In the genomic region with DNA sequence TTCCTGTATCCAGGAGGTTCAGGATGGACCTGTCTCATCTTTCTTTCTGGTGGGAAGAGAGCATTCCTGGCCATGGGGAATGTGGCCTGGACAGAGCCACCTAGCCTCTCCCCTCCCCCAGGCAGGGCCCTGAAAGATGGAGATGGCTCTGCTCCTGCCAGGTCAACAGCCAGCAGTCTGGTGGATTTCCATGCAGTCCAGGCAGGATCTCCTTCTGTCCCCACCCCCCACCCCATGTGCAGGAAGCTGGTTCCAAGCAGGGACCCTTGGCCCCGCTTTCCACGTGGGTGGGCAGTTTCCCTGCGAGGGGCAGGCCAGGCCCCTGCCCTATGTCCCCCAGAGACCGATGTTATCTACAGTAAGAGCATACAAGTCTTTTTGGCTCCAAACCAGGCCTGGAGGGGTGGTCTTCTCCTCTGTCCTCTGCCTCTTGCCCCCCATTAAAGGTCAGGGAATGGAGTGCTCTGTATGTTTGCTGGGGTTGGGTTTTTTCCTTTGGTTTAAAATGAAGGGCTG, we compare ENCODE assay signal across 13 cellular contexts.
DNase-seq lines count a peak whose midpoint lies in the region; ATAC-seq, FAIRE-seq and TF ChIP-seq lines count a peak whose summit lies in the region.
"Had no signal": no experiment of that assay in that cellular context is flagged by ENCODE, and none has a peak within 500 bp of the region (broad histone marks: within the 10 kb centered on the region; RNA-seq: fewer than 3 reads in every experiment).

No MANE protein-coding gene starts in this region.

- H3K36me3 ChIP-seq in breast epithelium, result no peaks in the 10 kb centered on the region
- H3K36me3 ChIP-seq in upper lobe of left lung, result peaks cover 0 to 5% (median 0%) of the 10 kb centered on the region in 4 donors
- H3K36me3 ChIP-seq in mucosa of descending colon (ENCODE audit: low read depth), result no peaks in the 10 kb centered on the region

- TF ChIP-seq EP300 in upper lobe of left lung (IDR thresholded peaks at IDR 0.05), result no peak

- H3K27ac ChIP-seq in breast epithelium, result peak overlapping the region; percentile 40 to 87
- H3K27ac ChIP-seq in upper lobe of left lung, result peak overlapping the region in 3 of 4 donors; percentile 7 to 57 (median 26)

- WGBS in upper lobe of left lung, 2 donors, result 55 to 58% methylated on average over 4 of the region's 4 CpGs

- H3K27me3 Mint-ChIP-seq in MCF 10A (ENCODE audit: insufficient read depth, unreplicated experiment), result no peaks in the 10 kb centered on the region
- no peaks in the 10 kb centered on the region for H3K27me3 Mint-ChIP-seq in activated CD4-positive, alpha-beta memory T cell treated with anti-CD3 and anti-CD28 coated beads for 36 hours
- no peaks in the 10 kb centered on the region for H3K27me3 Mint-ChIP-seq in mesothelial cell of epicardium (ENCODE audit: low read depth)

- H3K4me3 Mint-ChIP-seq in MCF 10A (ENCODE audit: unreplicated experiment) (no peak overlapping the region), mesothelial cell of epicardium (peak overlapping the region; percentile 13)
- H3K4me3 Mint-ChIP-seq in activated CD4-positive, alpha-beta memory T cell treated with anti-CD3 and anti-CD28 coated beads for 36 hours, result no peak overlapping the region

- no peaks in the 10 kb centered on the region for H3K9me3 Mint-ChIP-seq in MCF 10A (ENCODE audit: unreplicated experiment)
- no peaks in the 10 kb centered on the region for H3K9me3 Mint-ChIP-seq in activated CD4-positive, alpha-beta memory T cell treated with anti-CD3 and anti-CD28 coated beads for 36 hours
- H3K9me3 Mint-ChIP-seq in mesothelial cell of epicardium, result no peaks in the 10 kb centered on the region

- ATAC-seq in upper lobe of left lung (ENCODE audit: low FRiP score in 2 of 2) (no peak), mucosa of descending colon (no peak)
- ATAC-seq: left cardiac atrium, PC-3 had no signal

- H3K9me3 ChIP-seq in breast epithelium, result no peaks in the 10 kb centered on the region
- no peaks in the 10 kb centered on the region for H3K9me3 ChIP-seq in upper lobe of left lung
- no peaks in the 10 kb centered on the region for H3K9me3 ChIP-seq in mucosa of descending colon

- intact Hi-C loops in breast epithelium (cut with DNase I; ENCODE audit: low total_unique reads) (no loop called here), MCF 10A (cut with micrococcal nuclease) (no loop called here), mucosa of descending colon (cut with DNase I, micrococcal nuclease) (no loop called here)
- intact Hi-C loops in activated CD4-positive, alpha-beta memory T cell treated with anti-CD3 and anti-CD28 coated beads for 36 hours (cut with micrococcal nuclease), result no loop called here

- TF ChIP-seq CTCF in breast epithelium (IDR thresholded peaks at IDR 0.05) (no peak), MCF 10A (IDR thresholded peaks at IDR 0.05; ENCODE audit: unreplicated experiment) (no peak), mesothelial cell of epicardium (IDR thresholded peaks at IDR 0.05; ENCODE audit: unreplicated experiment) (no peak), upper lobe of left lung (IDR thresholded peaks at IDR 0.05) (no peak), mucosa of descending colon (IDR thresholded peaks at IDR 0.05) (no peak)

- H3K4me1 Mint-ChIP-seq in MCF 10A (ENCODE audit: insufficient read depth, unreplicated experiment) (peaks cover 12% of the 10 kb centered on the region), mesothelial cell of epicardium (peaks cover 59% of the 10 kb centered on the region)
- peaks cover 84% of the 10 kb centered on the region for H3K4me1 Mint-ChIP-seq in activated CD4-positive, alpha-beta memory T cell treated with anti-CD3 and anti-CD28 coated beads for 36 hours (ENCODE audit: low read depth)

- TF ChIP-seq POLR2A in breast epithelium (IDR thresholded peaks at IDR 0.05) (no peak), upper lobe of left lung (IDR thresholded peaks at IDR 0.05) (no peak)

- H3K27ac Mint-ChIP-seq in MCF 10A (ENCODE audit: low read depth, unreplicated experiment) (no peak overlapping the region), mesothelial cell of epicardium (peak overlapping the region; percentile 44)
- peak overlapping the region; percentile 50 for H3K27ac Mint-ChIP-seq in activated CD4-positive, alpha-beta memory T cell treated with anti-CD3 and anti-CD28 coated beads for 36 hours

- BruUV-seq in MCF 10A (replicated peaks; lab: Mats Ljungman, UMichigan), result no TSS peak

- H3K36me3 Mint-ChIP-seq in MCF 10A (ENCODE audit: insufficient read depth, unreplicated experiment) (peaks cover 33% of the 10 kb centered on the region), mesothelial cell of epicardium (peaks cover 2% of the 10 kb centered on the region)
- H3K36me3 Mint-ChIP-seq in activated CD4-positive, alpha-beta memory T cell treated with anti-CD3 and anti-CD28 coated beads for 36 hours, result no peaks in the 10 kb centered on the region

- CTCF ChIA-PET in MCF 10A (lab: Yijun Ruan, JAX), result no interaction called here
- CTCF ChIA-PET in activated CD4-positive, alpha-beta memory T cell treated with anti-CD3 and anti-CD28 coated beads for 36 hours (lab: Charles Lee), result interaction anchor here (1.2 to 2.9 kb wide), 3 partner anchors 10 to 114 kb away, joined by 3 to 16 read pairs (median 4); no protein-coding TSS in a partner anchor

- no peak overlapping the region for H3K4me3 ChIP-seq in breast epithelium
- no peak overlapping the region for H3K4me3 ChIP-seq in upper lobe of left lung
- H3K4me3 ChIP-seq in mucosa of descending colon, result no peak overlapping the region

- H3K27me3 ChIP-seq in breast epithelium, result no peaks in the 10 kb centered on the region
- no peaks in the 10 kb centered on the region for H3K27me3 ChIP-seq in upper lobe of left lung

- DNase-seq in breast epithelium (ENCODE audit: low spot score in 2 of 2) (no peak), MCF 10A (ENCODE audit: unreplicated experiment) (no peak), mesothelial cell of epicardium (ENCODE audit: low spot score in 2 of 2, unreplicated experiment in 2 of 2) (no peak), upper lobe of left lung (no peak), cerebellum (ENCODE audit: low spot score) (no peak), mucosa of descending colon (no peak), HTR-8/SVneo (ENCODE audit: insufficient read length, low spot score) (no peak)
- no peak for DNase-seq in activated CD4-positive, alpha-beta memory T cell treated with anti-CD3 and anti-CD28 coated beads for 36 hours
- DNase-seq: KG1; left cardiac atrium; PC-3; stimulated activated CD4-positive, alpha-beta T cell treated with anti-CD3 and anti-CD28 coated beads, Interleukin-2, amount 100 ng/mL, for 48 hours had no signal

- FAIRE-seq in HTR-8/SVneo (lab: Jason Lieb, UNC), result no peak
- FAIRE-seq: colon had no signal

- peaks cover 19 to 66% of the 10 kb centered on the region in 2 donors for H3K4me1 ChIP-seq in breast epithelium
- peaks cover 95 to 96% (median 96%) of the 10 kb centered on the region in 4 donors for H3K4me1 ChIP-seq in upper lobe of left lung
- H3K4me1 ChIP-seq in mucosa of descending colon (ENCODE audit: low read depth), result peaks cover 34% of the 10 kb centered on the region

- POLR2A ChIA-PET in MCF 10A (lab: Yijun Ruan, JAX), result no interaction called here
- POLR2A ChIA-PET in activated CD4-positive, alpha-beta memory T cell treated with anti-CD3 and anti-CD28 coated beads for 36 hours (lab: Charles Lee), result interaction anchor here (0.7 to 1.4 kb wide), 2 partner anchors 8 to 10 kb away, joined by 3 read pairs; no protein-coding TSS in a partner anchor
